ENCODE assay signal across 11 cellular contexts in the genomic region with DNA sequence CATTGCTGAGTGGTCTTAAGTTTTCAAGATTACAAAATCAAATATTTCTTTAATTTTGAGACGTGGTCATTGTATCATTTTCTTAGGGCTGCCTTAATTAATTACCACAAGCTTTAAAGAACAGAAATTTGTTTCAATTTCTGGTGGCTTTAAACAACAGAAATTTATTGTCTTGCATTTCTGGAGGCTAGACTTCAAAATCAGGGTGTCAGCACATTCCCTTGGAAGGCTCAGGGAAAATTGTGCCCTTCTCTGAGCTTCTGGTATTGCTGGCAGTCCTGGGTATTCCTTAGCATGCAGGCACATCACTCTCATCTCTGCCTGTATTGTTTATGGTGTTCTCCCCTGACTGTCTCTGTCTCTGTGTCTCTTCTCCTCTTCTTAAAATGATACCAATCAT.
"Had no signal": no experiment of that assay in that cellular context is flagged by ENCODE, and none has a peak within 500 bp of the region (broad histone marks: within the 10 kb centered on the region; RNA-seq: fewer than 3 reads in every experiment).

No MANE protein-coding gene starts in this region.

- H3K4me2 ChIP-seq: GM23338 had no signal

- H3K4me3 ChIP-seq: GM23248, GM23338, HAP-1 had no signal

- ATAC-seq: GM23338, HCT116 had no signal

- H3K9me3 ChIP-seq: HAP-1 had no signal

- H2AFZ ChIP-seq: GM23248, GM23338 had no signal

- H3K27ac ChIP-seq: GM23248 had no signal

- DNase-seq: GM23248, GOT3, H7, H9, HCEC 1CT, HFFc6 had no signal

- H3K36me3 ChIP-seq: HAP-1 had no signal

- H3K4me1 ChIP-seq: HAP-1 had no signal

- H3K9ac ChIP-seq: GM23248 had no signal

- FAIRE-seq: H1, H54 had no signal
